In genomic region chr14:74906923-74907620, GRCh38 we compare ENCODE assay signal across 12 cellular contexts. TPM values are rescaled to one million over a fixed set of nuclear protein-coding genes. Genes with fewer than 3 reads are reported as not detected.
DNase-seq lines count a peak whose midpoint lies in the region; ATAC-seq, FAIRE-seq and TF ChIP-seq lines count a peak whose summit lies in the region.
"Had no signal": no experiment of that assay in that cellular context is flagged by ENCODE, and none has a peak within 500 bp of the region (broad histone marks: within the 10 kb centered on the region; RNA-seq: fewer than 3 reads in every experiment).

No MANE protein-coding gene starts in this region.

- H3K27ac Mint-ChIP-seq in activated B cell treated with CpG ODN at 0.5 μM for 24 hours = peak overlapping the region; percentile 12
- H3K27ac Mint-ChIP-seq in CD8-positive, alpha-beta memory T cell = peak overlapping the region in 2 of 8 donors; percentile 38 to 65
- no peak overlapping the region for H3K27ac Mint-ChIP-seq in activated T-helper 2 cell treated with anti-CD3 and anti-CD28 coated beads, Interferon-gamma antibody, Interleukin-2, Interleukin-4, amounts not matched to agents 10 μg/mL and 5 μg/mL and 100 μg/mL, durations not matched to agents 14 hours and 24 hours and 36 hours

- in situ Hi-C loops in GM23248 (cut with MboI) = no loop called here

- intact Hi-C loops in activated B cell treated with CpG ODN at 0.5 μM for 24 hours (cut with micrococcal nuclease) (loop anchor here (5.0 kb wide), 1 partner anchor 35 kb away; no protein-coding TSS in a partner anchor), kidney (cut with DNase I) (loop anchor here (5.0 kb wide), 1 partner anchor 45 kb away; no protein-coding TSS in a partner anchor)
- intact Hi-C loops in activated T-helper 2 cell treated with anti-CD3 and anti-CD28 coated beads, Interferon-gamma antibody, Interleukin-2, Interleukin-4, amounts not matched to agents 10 μg/mL and 5 μg/mL and 100 μg/mL, durations not matched to agents 14 hours and 24 hours and 36 hours (cut with micrococcal nuclease) = no loop called here

- H2AFZ ChIP-seq in GM23248 = no peak overlapping the region

- CTCF ChIA-PET in activated B cell treated with CpG ODN at 0.5 μM for 24 hours (lab: Charles Lee) = interaction anchor here (1.2 to 6.9 kb wide), 12 partner anchors 13 to 298 kb away, joined by 3 to 288 read pairs (median 10); partner anchors contain the start of genes DLST and PROX2
- CTCF ChIA-PET in CD8-positive, alpha-beta memory T cell (lab: Charles Lee) = interaction anchor here (0.9 to 10.6 kb wide), 9 partner anchors 10 to 295 kb away, joined by 3 to 334 read pairs (median 8); partner anchors contain the start of genes DLST, LTBP2 and PROX2

- peak; percentile 52 for ATAC-seq in activated B cell treated with CpG ODN at 0.5 μM for 24 hours (ENCODE audit: low read depth)
- no peak for ATAC-seq in GM21529 (IDR thresholded peaks at IDR 0.05; ENCODE audit: unreplicated experiment)

- H4K20me1 ChIP-seq in GM23248 (ENCODE audit: insufficient read depth) = no peaks in the 10 kb centered on the region

- no peaks in the 10 kb centered on the region for H3K79me2 ChIP-seq in GM23248 (ENCODE audit: insufficient read depth)

- 67 to 71% methylated on average over 13 of the region's 13 CpGs for WGBS in GM23248 (ENCODE audit: low coverage in 1 of 2, low lambda C conversion rate in 2 of 2, missing lambda C conversion rate in 2 of 2), 2 experiments

- H3K27ac ChIP-seq in GM23248 (no peak overlapping the region), kidney (ENCODE audit: low read depth in 2 of 2, low read length in 2 of 2) (no peak overlapping the region)
- no peak overlapping the region for H3K27ac ChIP-seq in CD8-positive, alpha-beta memory T cell (ENCODE audit: low read depth, low read length)
- H3K27ac ChIP-seq: neutrophil had no signal

- DNase-seq in BE2C = no peak
- peak; percentile 22 for DNase-seq in GM23248
- DNase-seq in activated B cell treated with CpG ODN at 0.5 μM for 24 hours = no peak
- peak; percentile 72 for DNase-seq in kidney
- no peak for DNase-seq in H54 (ENCODE audit: insufficient read length, low spot score)
- no peak for DNase-seq in CD8-positive, alpha-beta memory T cell
- no peak for DNase-seq in activated T-helper 2 cell treated with anti-CD3 and anti-CD28 coated beads, Interferon-gamma antibody, Interleukin-2, Interleukin-4, amounts not matched to agents 10 μg/mL and 5 μg/mL and 100 μg/mL, durations not matched to agents 14 hours and 24 hours and 36 hours (ENCODE audit: low spot score)
- DNase-seq: activated CD4-positive, alpha-beta T cell treated with anti-CD3 and anti-CD28 coated beads, Interleukin-2, amount 50 U/mL, for 4 hours had no signal

- peaks cover 22% of the 10 kb centered on the region; the same call in 1 of the 2 replicates for H3F3A ChIP-seq in GM23248 (ENCODE audit: insufficient read depth)

- H3K4me1 ChIP-seq in BE2C = peaks cover 12% of the 10 kb centered on the region
- H3K4me1 ChIP-seq in GM23248 (ENCODE audit: insufficient read depth) = peaks cover 4% of the 10 kb centered on the region; the same call in 1 of the 2 replicates
- H3K4me1 ChIP-seq in kidney (ENCODE audit: control insufficient read depth in 1 of 2, insufficient read depth in 1 of 2, low read depth in 1 of 2, low read length in 2 of 2) = peaks cover 0 to 12% of the 10 kb centered on the region in 2 donors
- H3K4me1 ChIP-seq in CD8-positive, alpha-beta memory T cell (ENCODE audit: insufficient read depth, low read length) = no peaks in the 10 kb centered on the region

- FAIRE-seq in kidney (lab: Jason Lieb, UNC) = no peak
- FAIRE-seq in H54 (lab: Jason Lieb, UNC) = no peak

- TF ChIP-seq CTCF in BE2C (IDR thresholded peaks at IDR 0.05; ENCODE audit: low read depth, low read length) = peak; percentile 39
- no peak for TF ChIP-seq CTCF in activated B cell treated with CpG ODN at 0.5 μM for 24 hours (IDR thresholded peaks at IDR 0.05)
- TF ChIP-seq CTCF in kidney (IDR thresholded peaks at IDR 0.05; ENCODE audit: borderline replicate concordance, extremely low read depth, insufficient read depth) = no peak

- H3K4me3 ChIP-seq in BE2C (ENCODE audit: low read depth, low read length) (no peak overlapping the region), GM23248 (no peak overlapping the region), kidney (ENCODE audit: low read length in 2 of 2) (no peak overlapping the region)
- H3K4me3 ChIP-seq in CD8-positive, alpha-beta memory T cell (ENCODE audit: low read length) = no peak overlapping the region

- H3K4me3 Mint-ChIP-seq in activated B cell treated with CpG ODN at 0.5 μM for 24 hours = no peak overlapping the region
- no peak overlapping the region for H3K4me3 Mint-ChIP-seq in CD8-positive, alpha-beta memory T cell
- no peak overlapping the region for H3K4me3 Mint-ChIP-seq in activated T-helper 2 cell treated with anti-CD3 and anti-CD28 coated beads, Interferon-gamma antibody, Interleukin-2, Interleukin-4, amounts not matched to agents 10 μg/mL and 5 μg/mL and 100 μg/mL, durations not matched to agents 14 hours and 24 hours and 36 hours (ENCODE audit: low read depth)
- H3K4me3 Mint-ChIP-seq: central memory CD8-positive, alpha-beta T cell had no signal

- H3K27me3 ChIP-seq in BE2C (no peaks in the 10 kb centered on the region), GM23248 (replicated peaks; ENCODE audit: insufficient read depth) (no peaks in the 10 kb centered on the region)
- H3K27me3 ChIP-seq in CD8-positive, alpha-beta memory T cell (ENCODE audit: insufficient read depth, low read length, poor library complexity, severe bottlenecking) = no peaks in the 10 kb centered on the region
- H3K27me3 ChIP-seq: neutrophil had no signal

- no peak overlapping the region for H3K4me2 ChIP-seq in GM23248 (ENCODE audit: unreplicated experiment)

- no peaks in the 10 kb centered on the region for H3K27me3 Mint-ChIP-seq in activated B cell treated with CpG ODN at 0.5 μM for 24 hours
- no peaks in the 10 kb centered on the region for H3K27me3 Mint-ChIP-seq in CD8-positive, alpha-beta memory T cell
- no peaks in the 10 kb centered on the region for H3K27me3 Mint-ChIP-seq in activated T-helper 2 cell treated with anti-CD3 and anti-CD28 coated beads, Interferon-gamma antibody, Interleukin-2, Interleukin-4, amounts not matched to agents 10 μg/mL and 5 μg/mL and 100 μg/mL, durations not matched to agents 14 hours and 24 hours and 36 hours (ENCODE audit: low read depth)
- H3K27me3 Mint-ChIP-seq: central memory CD8-positive, alpha-beta T cell had no signal

- H3K9ac ChIP-seq in GM23248 (no peak overlapping the region), kidney (ENCODE audit: low read length in 2 of 2) (peak overlapping the region in 1 of 2 donors; percentile 12)

- TF ChIP-seq POLR2A in H54 (IDR thresholded peaks at IDR 0.05; ENCODE audit: low read depth, low read length) = no peak

- no peaks in the 10 kb centered on the region for H3K9me2 ChIP-seq in GM23248 (ENCODE audit: insufficient read depth)

- no peaks in the 10 kb centered on the region for H3K9me3 ChIP-seq in BE2C
- no peaks in the 10 kb centered on the region for H3K9me3 ChIP-seq in GM23248 (ENCODE audit: low read depth)
- no peaks in the 10 kb centered on the region for H3K9me3 ChIP-seq in kidney (ENCODE audit: control insufficient read depth in 1 of 2, low read length in 2 of 2)
- H3K9me3 ChIP-seq in CD8-positive, alpha-beta memory T cell (ENCODE audit: low read length) = no peaks in the 10 kb centered on the region
- H3K9me3 ChIP-seq: neutrophil had no signal

- H3K9me3 Mint-ChIP-seq in activated B cell treated with CpG ODN at 0.5 μM for 24 hours = no peaks in the 10 kb centered on the region
- no peaks in the 10 kb centered on the region for H3K9me3 Mint-ChIP-seq in CD8-positive, alpha-beta memory T cell
- no peaks in the 10 kb centered on the region for H3K9me3 Mint-ChIP-seq in activated T-helper 2 cell treated with anti-CD3 and anti-CD28 coated beads, Interferon-gamma antibody, Interleukin-2, Interleukin-4, amounts not matched to agents 10 μg/mL and 5 μg/mL and 100 μg/mL, durations not matched to agents 14 hours and 24 hours and 36 hours
- H3K9me3 Mint-ChIP-seq: central memory CD8-positive, alpha-beta T cell had no signal

- peaks cover 28% of the 10 kb centered on the region for H3K36me3 Mint-ChIP-seq in activated B cell treated with CpG ODN at 0.5 μM for 24 hours (ENCODE audit: low read depth)
- peaks cover 0 to 31% (median 2%) of the 10 kb centered on the region in 3 donors for H3K36me3 Mint-ChIP-seq in CD8-positive, alpha-beta memory T cell
- H3K36me3 Mint-ChIP-seq in activated T-helper 2 cell treated with anti-CD3 and anti-CD28 coated beads, Interferon-gamma antibody, Interleukin-2, Interleukin-4, amounts not matched to agents 10 μg/mL and 5 μg/mL and 100 μg/mL, durations not matched to agents 14 hours and 24 hours and 36 hours (ENCODE audit: low read depth) = peaks cover 24% of the 10 kb centered on the region

- H3K36me3 ChIP-seq in BE2C (peaks cover 34% of the 10 kb centered on the region), GM23248 (ENCODE audit: low read depth) (peaks cover 7% of the 10 kb centered on the region), kidney (ENCODE audit: control insufficient read depth in 1 of 2, insufficient read depth in 2 of 2, low read length in 2 of 2) (peaks cover 12 to 15% of the 10 kb centered on the region in 2 donors)
- H3K36me3 ChIP-seq in CD8-positive, alpha-beta memory T cell (ENCODE audit: insufficient read depth, low read length) = peaks cover 12% of the 10 kb centered on the region

- POLR2A ChIA-PET in activated B cell treated with CpG ODN at 0.5 μM for 24 hours (lab: Charles Lee) = interaction anchor here (1.5 to 2.7 kb wide), 3 partner anchors 25 to 157 kb away, joined by 3 to 15 read pairs (median 4); partner anchors contain the start of genes ACYP1 and DLST
- POLR2A ChIA-PET in CD8-positive, alpha-beta memory T cell (lab: Charles Lee) = no interaction called here

- peaks cover 43% of the 10 kb centered on the region for H3K4me1 Mint-ChIP-seq in activated B cell treated with CpG ODN at 0.5 μM for 24 hours
- H3K4me1 Mint-ChIP-seq in CD8-positive, alpha-beta memory T cell = peaks cover 5 to 9% (median 8%) of the 10 kb centered on the region in 3 donors
- H3K4me1 Mint-ChIP-seq in activated T-helper 2 cell treated with anti-CD3 and anti-CD28 coated beads, Interferon-gamma antibody, Interleukin-2, Interleukin-4, amounts not matched to agents 10 μg/mL and 5 μg/mL and 100 μg/mL, durations not matched to agents 14 hours and 24 hours and 36 hours (ENCODE audit: low read depth) = no peaks in the 10 kb centered on the region

RNA-seq across cellular contexts. Expression of gene RPS6KL1, which starts 16.0 kb away (rescaled TPM):
- 122 TPM for polyA plus RNA-seq in BE2C (2012; ENCODE audit: insufficient read depth, insufficient read length, low read depth)
- 0.38 and 1.4 TPM in 2 replicates for total RNA-seq in GM23248 (2014; rRNA removed; shearing (Covaris generic))
- 0.23 TPM in 1 of 2 replicates, not detected in the other for polyA plus RNA-seq in GM23248 (2016; fragmentation: Nextera tagmentation; extraction: Ambion mirVana)
- total RNA-seq in activated B cell treated with CpG ODN at 0.5 μM for 24 hours = 5.2 and 7.0 TPM in 2 replicates
- total RNA-seq in kidney = 7.9 TPM
- 3.7 TPM for polyA plus RNA-seq in kidney (ENCODE audit: insufficient read depth, low read depth, low replicate concordance)
- total RNA-seq in CD8-positive, alpha-beta memory T cell = 1 to 10 TPM; 4.8 to 5.0 TPM
- not detected for polyA plus RNA-seq in CD8-positive, alpha-beta memory T cell
- 10.8 and 12.0 TPM in 2 replicates for total RNA-seq in activated T-helper 2 cell treated with anti-CD3 and anti-CD28 coated beads, Interferon-gamma antibody, Interleukin-2, Interleukin-4, amounts not matched to agents 10 μg/mL and 5 μg/mL and 100 μg/mL, durations not matched to agents 14 hours and 24 hours and 36 hours

RNA-seq across cellular contexts. Expression of gene DLST, which starts 25.4 kb away (rescaled TPM):
- 85.4 TPM for polyA plus RNA-seq in BE2C (2012; ENCODE audit: insufficient read depth, insufficient read length, low read depth)
- total RNA-seq in GM23248 (2014; rRNA removed; shearing (Covaris generic)) = 60.8 and 88.1 TPM in 2 replicates
- polyA plus RNA-seq in GM23248 (2016; fragmentation: Nextera tagmentation; extraction: Ambion mirVana) (11.8 and 12.4 TPM in 2 replicates), kidney (ENCODE audit: insufficient read depth, low read depth, low replicate concordance) (112 TPM)
- total RNA-seq in activated B cell treated with CpG ODN at 0.5 μM for 24 hours (73.1 and 90.4 TPM in 2 replicates), kidney (98.6 TPM)
- 100 to 1,000 TPM; 160 to 161 TPM for total RNA-seq in CD8-positive, alpha-beta memory T cell
- 8.8 TPM for polyA plus RNA-seq in CD8-positive, alpha-beta memory T cell
- 102 and 103 TPM in 2 replicates for total RNA-seq in activated T-helper 2 cell treated with anti-CD3 and anti-CD28 coated beads, Interferon-gamma antibody, Interleukin-2, Interleukin-4, amounts not matched to agents 10 μg/mL and 5 μg/mL and 100 μg/mL, durations not matched to agents 14 hours and 24 hours and 36 hours

RNA-seq across cellular contexts. Expression of gene PROX2, which starts 31.1 kb away (rescaled TPM):
- polyA plus RNA-seq in BE2C (2012; ENCODE audit: insufficient read depth, insufficient read length, low read depth) = 0.76 TPM
- not detected in 2 replicates for total RNA-seq in GM23248 (2014; rRNA removed; shearing (Covaris generic))
- polyA plus RNA-seq in GM23248 (2016; fragmentation: Nextera tagmentation; extraction: Ambion mirVana) (0.05 TPM in 1 of 2 replicates, not detected in the other), kidney (ENCODE audit: insufficient read depth, low read depth, low replicate concordance) (not detected)
- total RNA-seq in activated B cell treated with CpG ODN at 0.5 μM for 24 hours (0.07 TPM in 1 of 2 replicates, not detected in the other), kidney (not detected)
- total RNA-seq in CD8-positive, alpha-beta memory T cell = under 1 TPM; 0.24 to 0.33 TPM
- not detected for polyA plus RNA-seq in CD8-positive, alpha-beta memory T cell
- 0.05 and 0.34 TPM in 2 replicates for total RNA-seq in activated T-helper 2 cell treated with anti-CD3 and anti-CD28 coated beads, Interferon-gamma antibody, Interleukin-2, Interleukin-4, amounts not matched to agents 10 μg/mL and 5 μg/mL and 100 μg/mL, durations not matched to agents 14 hours and 24 hours and 36 hours
- total RNA-seq: Daoy had no signal

RNA-seq across cellular contexts. Expression of gene PGF, which starts 48.3 kb away (rescaled TPM):
- 44.0 TPM for polyA plus RNA-seq in BE2C (2012; ENCODE audit: insufficient read depth, insufficient read length, low read depth)
- 1.5 and 1.8 TPM in 2 replicates for total RNA-seq in GM23248 (2014; rRNA removed; shearing (Covaris generic))
- polyA plus RNA-seq in GM23248 (2016; fragmentation: Nextera tagmentation; extraction: Ambion mirVana) (1.1 and 2.1 TPM in 2 replicates), kidney (ENCODE audit: insufficient read depth, low read depth, low replicate concordance) (12.1 TPM)
- total RNA-seq in activated B cell treated with CpG ODN at 0.5 μM for 24 hours (not detected in 2 replicates), kidney (9.3 TPM)
- total RNA-seq in CD8-positive, alpha-beta memory T cell = under 1 TPM in 1 of 2 experiments, not detected in 1; 0.29 TPM
- not detected for polyA plus RNA-seq in CD8-positive, alpha-beta memory T cell
- total RNA-seq in activated T-helper 2 cell treated with anti-CD3 and anti-CD28 coated beads, Interferon-gamma antibody, Interleukin-2, Interleukin-4, amounts not matched to agents 10 μg/mL and 5 μg/mL and 100 μg/mL, durations not matched to agents 14 hours and 24 hours and 36 hours = 0.34 and 0.39 TPM in 2 replicates

Comparison
In these comparisons a context has a peak if more than half of its experiments do, and no peak if none do; other contexts are left out.
1. DNase-seq: peak in GM23248 (single experiment) and kidney (single experiment); none in BE2C (single experiment), activated B cell treated with CpG ODN at 0.5 μM for 24 hours (single experiment), H54 (single experiment), CD8-positive, alpha-beta memory T cell (0 of 5) and activated T-helper 2 cell treated with anti-CD3 and anti-CD28 coated beads, Interferon-gamma antibody, Interleukin-2, Interleukin-4, amounts not matched to agents 10 μg/mL and 5 μg/mL and 100 μg/mL, durations not matched to agents 14 hours and 24 hours and 36 hours (single experiment).